ENCODE assay signal across 8 cellular contexts in the genomic region with DNA sequence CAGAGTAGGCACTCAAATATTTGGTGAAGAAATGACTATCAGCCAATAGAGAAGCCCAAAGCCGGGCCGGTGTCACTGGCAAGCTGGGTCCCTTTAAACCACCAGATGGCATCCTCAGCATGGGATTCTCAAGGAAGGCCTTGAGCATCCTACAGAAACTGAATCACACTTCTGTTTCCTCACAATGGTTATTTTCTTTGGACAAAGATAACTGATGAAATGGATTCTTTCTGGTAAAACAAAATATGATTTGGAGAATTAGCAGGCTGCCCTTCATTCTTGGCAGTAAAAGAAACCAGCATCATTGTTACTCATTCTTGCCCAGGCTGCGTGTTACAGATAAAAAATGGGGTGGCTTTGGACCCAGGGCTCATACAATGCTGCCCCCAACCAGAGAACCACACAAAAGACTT. TPM values are rescaled to one million over a fixed set of nuclear protein-coding genes. Genes with fewer than 3 reads are reported as not detected.
A peak's percentile ranks its signal among the peaks of the same experiment; 100 is the strongest.
DNase-seq lines count a peak whose midpoint lies in the region; ATAC-seq, FAIRE-seq and TF ChIP-seq lines count a peak whose summit lies in the region.

No MANE protein-coding gene starts in this region.

- no peak overlapping the region for H3K27ac Mint-ChIP-seq in stimulated activated memory B cell treated with anti-CD40 and anti-IgM and Interleukin-4, amounts not matched to agents 10 μg/mL and 1 μg/mL and 100 μg/mL, for 72 hours

- peak; percentile 84 for ATAC-seq in stimulated activated memory B cell treated with anti-CD40 and anti-IgM and Interleukin-4, amounts not matched to agents 10 μg/mL and 1 μg/mL and 100 μg/mL, for 72 hours
- no peak for ATAC-seq in HG02678 (IDR thresholded peaks at IDR 0.05; ENCODE audit: unreplicated experiment)

- H3K9me3 Mint-ChIP-seq in stimulated activated memory B cell treated with anti-CD40 and anti-IgM and Interleukin-4, amounts not matched to agents 10 μg/mL and 1 μg/mL and 100 μg/mL, for 72 hours = no peaks in the 10 kb centered on the region

- peak; percentile 37 for FAIRE-seq in endometrium (lab: Jason Lieb, UNC)

- H3K9me3 ChIP-seq in A673 (ENCODE audit: low read depth, low read length, poor library complexity, severe bottlenecking) = no peaks in the 10 kb centered on the region

- peak; percentile 70 for DNase-seq in A673 (ENCODE audit: low spot score)
- peak; percentile 3 for DNase-seq in NCI-H345 treated with DMSO at 0.1 percent for 48 hours (lab: John Stamatoyannopoulos, UW; ENCODE audit: unreplicated experiment)
- DNase-seq in activated CD8-positive, alpha-beta memory T cell treated with anti-CD3 and anti-CD28 coated beads for 24 hours = peak; percentile 72
- DNase-seq in mucosa of gallbladder (ENCODE audit: low spot score) = peak; percentile 67

- TF ChIP-seq CTCF in A673 (conservative IDR thresholded peaks at IDR 0.05; ENCODE audit: low read depth, low read length) (peak; percentile 72), GM12874 (IDR thresholded peaks at IDR 0.05; ENCODE audit: insufficient read depth, low read depth, low read length) (peak; percentile 50)

- H3K4me3 ChIP-seq in A673 (ENCODE audit: low read depth, low read length, poor library complexity, severe bottlenecking) = no peak overlapping the region

- H3K27me3 ChIP-seq in A673 (replicated peaks; ENCODE audit: insufficient read depth, low read depth, low read length, poor library complexity) = no peaks in the 10 kb centered on the region

- H3K27ac ChIP-seq in A673 (ENCODE audit: low read depth, low read length, poor library complexity, severe bottlenecking) = no peak overlapping the region

- H3K4me1 ChIP-seq in A673 (ENCODE audit: insufficient read depth, low read length, poor library complexity, severe bottlenecking) = no peaks in the 10 kb centered on the region

- BruUV-seq in A673 (replicated peaks; lab: Mats Ljungman, UMichigan) = no TSS peak

- H3K4me1 Mint-ChIP-seq in stimulated activated memory B cell treated with anti-CD40 and anti-IgM and Interleukin-4, amounts not matched to agents 10 μg/mL and 1 μg/mL and 100 μg/mL, for 72 hours = peaks cover 4% of the 10 kb centered on the region

- H3K36me3 Mint-ChIP-seq in stimulated activated memory B cell treated with anti-CD40 and anti-IgM and Interleukin-4, amounts not matched to agents 10 μg/mL and 1 μg/mL and 100 μg/mL, for 72 hours = no peaks in the 10 kb centered on the region

- intact Hi-C loops in A673 (cut with micrococcal nuclease; ENCODE audit: unreplicated experiment) = loop anchor here (1.0 kb wide), 1 partner anchor 63 kb away; no protein-coding TSS in a partner anchor

- H3K36me3 ChIP-seq in A673 (ENCODE audit: insufficient read depth, low read length, poor library complexity, severe bottlenecking) = no peaks in the 10 kb centered on the region

- POLR2A ChIA-PET in A673 (lab: Charles Lee; ENCODE audit: low non-redundant PET) = no interaction called here

- H3K4me3 Mint-ChIP-seq in stimulated activated memory B cell treated with anti-CD40 and anti-IgM and Interleukin-4, amounts not matched to agents 10 μg/mL and 1 μg/mL and 100 μg/mL, for 72 hours = no peak overlapping the region

- H3K27me3 Mint-ChIP-seq in stimulated activated memory B cell treated with anti-CD40 and anti-IgM and Interleukin-4, amounts not matched to agents 10 μg/mL and 1 μg/mL and 100 μg/mL, for 72 hours = peaks cover 17% of the 10 kb centered on the region

- CTCF ChIA-PET in A673 (lab: Charles Lee) = no interaction called here

RNA-seq across cellular contexts. Expression of gene ASPHD2, which starts 30.3 kb away (rescaled TPM):
- 1.2 and 1.4 TPM in 2 replicates for total RNA-seq in A673 (2021)
- total RNA-seq in mucosa of gallbladder = 5.5 TPM

Comparison
In these comparisons a context has a peak if more than half of its experiments do, and no peak if none do; other contexts are left out.
1. DNase-seq: peak in every context shown above with its lines; median percentile 72 in activated CD8-positive, alpha-beta memory T cell treated with anti-CD3 and anti-CD28 coated beads for 24 hours; 70 in A673; 67 in mucosa of gallbladder; 3 in NCI-H345 treated with DMSO at 0.1 percent for 48 hours.